Comparison of ENCODE assay signal across 8 cellular contexts in the genomic region with DNA sequence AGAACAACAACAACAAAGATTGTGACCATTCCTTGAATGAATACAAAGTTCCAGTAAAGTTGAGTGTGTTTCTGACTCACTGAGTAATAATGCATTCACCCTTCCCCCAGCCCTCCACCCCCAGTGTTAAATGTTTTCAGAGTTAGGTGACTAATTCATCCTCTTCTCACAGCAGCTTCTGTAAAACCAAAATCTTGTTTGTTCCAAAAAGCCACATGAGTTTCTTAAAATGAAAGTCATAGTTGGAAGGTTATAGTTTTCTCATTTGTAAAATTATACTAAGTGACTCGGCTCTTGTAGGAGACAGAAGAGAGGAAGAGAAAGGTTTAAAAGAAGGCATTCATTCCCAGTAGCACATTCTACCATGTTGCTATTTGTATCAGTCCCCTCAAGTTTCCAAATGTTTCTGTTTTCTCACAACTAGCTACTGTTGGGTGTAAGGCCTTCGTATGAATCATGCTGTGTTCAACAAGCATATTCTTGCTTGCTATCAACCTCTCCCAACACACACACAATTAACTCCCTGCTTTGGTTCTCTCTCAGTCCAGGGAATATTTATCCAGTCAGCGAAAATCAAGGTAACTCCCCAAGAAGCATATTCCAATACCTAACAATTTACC.
DNase-seq lines count a peak whose midpoint lies in the region; ATAC-seq, FAIRE-seq and TF ChIP-seq lines count a peak whose summit lies in the region.

No MANE protein-coding gene starts in this region.

- intact Hi-C loops in HepG2 (cut with micrococcal nuclease; ENCODE audit: unreplicated experiment) = no loop called here

- H3K36me3 ChIP-seq in HUES48 (ENCODE audit: control insufficient read depth, insufficient read depth, low read length) (no peaks in the 10 kb centered on the region), HepG2 (replicated peaks in 1 of 2; ENCODE audit: control insufficient read depth in 1 of 2, insufficient read depth in 2 of 2, low read length in 2 of 2) (peaks cover 1 to 2% of the 10 kb centered on the region in 2 experiments; a peak in 2 of 5 replicates)

- CTCF ChIA-PET in HepG2 (lab: Yijun Ruan, JAX; ENCODE audit: low intra/inter-chr PET ratio, low total read pairs) = no interaction called here

- H3K36me3 Mint-ChIP-seq in activated naive CD8-positive, alpha-beta T cell = peaks cover 17% of the 10 kb centered on the region

- TF ChIP-seq EP300 in HepG2 (IDR thresholded peaks at IDR 0.05; ENCODE audit: low read depth in 2 of 2, low read length in 2 of 2) (no peak), HepG2 (CRISPR knock-in tag; IDR thresholded peaks at IDR 0.05; ENCODE audit: borderline replicate concordance) (no peak)

- peak overlapping the region; percentile 74 for H3K4me3 Mint-ChIP-seq in activated naive CD8-positive, alpha-beta T cell

- ATAC-seq in GM21528 (IDR thresholded peaks at IDR 0.05; ENCODE audit: low FRiP score, unreplicated experiment) (peak; percentile 45), HepG2 (no peak; the same call in 2 of the 3 replicates)

- POLR2A ChIA-PET in HepG2 (lab: Yijun Ruan, JAX) = no interaction called here

- no peaks in the 10 kb centered on the region for H3K9me3 ChIP-seq in HUES48 (ENCODE audit: control insufficient read depth, insufficient read depth, low read length)
- no peaks in the 10 kb centered on the region for H3K9me3 ChIP-seq in HepG2 (ENCODE audit: low read length)

- H3K4me3 ChIP-seq in HUES48 (ENCODE audit: low read depth, low read length) = no peak overlapping the region
- no peak overlapping the region for H3K4me3 ChIP-seq in HepG2 (replicated peaks in 1 of 3; ENCODE audit: insufficient read depth in 1 of 3, low read depth in 2 of 3, low read length in 3 of 3)

- H4K20me1 ChIP-seq in HepG2 (ENCODE audit: insufficient read depth, low read length) = no peaks in the 10 kb centered on the region

- in situ Hi-C loops in HepG2 (cut with HindIII; ENCODE audit: extremely low pct_ligation_motif_present, low pct_unique_long_range_greater_than_20kb) = no loop called here

- no TSS peak for BruUV-seq in HepG2 (replicated peaks; lab: Mats Ljungman, UMichigan)

- TF ChIP-seq CTCF in HepG2 (CRISPR knock-in tag; IDR thresholded peaks at IDR 0.05) = no peak

- 89% methylated on average over 3 of the region's 3 CpGs for WGBS in HepG2 (ENCODE audit: low lambda C conversion rate)

- no peak for FAIRE-seq in HepG2 (lab: Jason Lieb, UNC)

- no peak for TF ChIP-seq POLR2A in HepG2 (IDR thresholded peaks at IDR 0.05; ENCODE audit: insufficient read depth in 1 of 2, low read depth in 2 of 2, low read length in 2 of 2)

- no peaks in the 10 kb centered on the region for H3K79me2 ChIP-seq in HepG2 (ENCODE audit: insufficient read depth, low read length)

- H3K9me3 Mint-ChIP-seq in activated naive CD8-positive, alpha-beta T cell (ENCODE audit: low read depth) = no peaks in the 10 kb centered on the region

- H3K4me2 ChIP-seq in HepG2 (ENCODE audit: low read depth, low read length) = no peak overlapping the region

- no peak overlapping the region for H2AFZ ChIP-seq in HepG2 (ENCODE audit: low read length)

- H3K4me1 Mint-ChIP-seq in activated naive CD8-positive, alpha-beta T cell (ENCODE audit: low read depth) = peaks cover 43% of the 10 kb centered on the region

- H3K27me3 Mint-ChIP-seq in activated naive CD8-positive, alpha-beta T cell = no peaks in the 10 kb centered on the region

- H3K27ac Mint-ChIP-seq in activated naive CD8-positive, alpha-beta T cell = peak overlapping the region; percentile 97

- TF ChIP-seq RAD21 in HepG2 (CRISPR knock-in tag; IDR thresholded peaks at IDR 0.05) = no peak

- peaks cover 13% of the 10 kb centered on the region; the same call in 1 of the 2 replicates for H3K4me1 ChIP-seq in HUES48 (ENCODE audit: control insufficient read depth, insufficient read depth, low read length)
- no peaks in the 10 kb centered on the region for H3K4me1 ChIP-seq in HepG2 (ENCODE audit: insufficient read depth, low read length)

- H3K9ac ChIP-seq in HUES48 (ENCODE audit: low read depth, low read length) (no peak overlapping the region), HepG2 (ENCODE audit: insufficient read depth, low read depth, low read length) (no peak overlapping the region)

- H3K27ac ChIP-seq in HUES48 (ENCODE audit: low read depth, low read length) (peak overlapping the region; percentile 86), HepG2 (ENCODE audit: extremely low read length, insufficient read depth, low read length) (no peak overlapping the region)

- H3K27me3 ChIP-seq in HUES48 (ENCODE audit: control insufficient read depth, insufficient read depth, low read length) (no peaks in the 10 kb centered on the region), HepG2 (ENCODE audit: control insufficient read depth in 1 of 2, insufficient read depth in 2 of 2, low read length in 2 of 2) (no peaks in the 10 kb centered on the region)

- DNase-seq in ELF-1 (ENCODE audit: low read depth, low spot score) (peak; percentile 30), HepG2 (ENCODE audit: low spot score) (peak; percentile 27), superior temporal gyrus (ENCODE audit: extremely low spot score) (peak; percentile 22), NCI-H1930 (lab: John Stamatoyannopoulos, UW) (no peak), NCI-H2171 (lab: John Stamatoyannopoulos, UW) (no peak)

TF ChIP-seq in HepG2, 621 proteins besides CTCF, POLR2A, EP300 and RAD21:
- TF ChIP-seq SRSF1 (optimal IDR thresholded peaks at IDR 0.05; ENCODE audit: low read depth, low read length) (no peak), FOXA3 (CRISPR knock-in tag; IDR thresholded peaks at IDR 0.05) (no peak), TOE1 (CRISPR knock-in tag; IDR thresholded peaks at IDR 0.05) (no peak), FOSL2 (CRISPR knock-in tag; IDR thresholded peaks at IDR 0.05) (0 out of 2 replicates have a peak, but pooled peaks have one; percentile 8), MAFF (IDR thresholded peaks at IDR 0.05; ENCODE audit: low read depth, low read length) (peak; percentile 85), HMG20A (CRISPR knock-in tag; IDR thresholded peaks at IDR 0.05; ENCODE audit: borderline replicate concordance) (no peak), MAFK (conservative IDR thresholded peaks at IDR 0.05 in 1 of 2, IDR thresholded peaks at IDR 0.05 in 1 of 2; ENCODE audit: low read length in 2 of 2) (peak; percentile 81 to 84)
- TF ChIP-seq, protein P1, sequence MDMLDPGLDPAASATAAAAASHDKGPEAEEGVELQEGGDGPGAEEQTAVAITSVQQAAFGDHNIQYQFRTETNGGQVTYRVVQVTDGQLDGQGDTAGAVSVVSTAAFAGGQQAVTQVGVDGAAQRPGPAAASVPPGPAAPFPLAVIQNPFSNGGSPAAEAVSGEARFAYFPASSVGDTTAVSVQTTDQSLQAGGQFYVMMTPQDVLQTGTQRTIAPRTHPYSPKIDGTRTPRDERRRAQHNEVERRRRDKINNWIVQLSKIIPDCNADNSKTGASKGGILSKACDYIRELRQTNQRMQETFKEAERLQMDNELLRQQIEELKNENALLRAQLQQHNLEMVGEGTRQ (IDR thresholded peaks at IDR 0.05; ENCODE audit: low read depth, low read length) = no peak
- TF ChIP-seq, protein P1 (CRISPR knock-in tag; IDR thresholded peaks at IDR 0.05; ENCODE audit: borderline replicate concordance) = no peak

Comparison
In these comparisons a context has a peak if more than half of its experiments do, and no peak if none do; other contexts are left out.
1. DNase-seq: peak in ELF-1 (single experiment), HepG2 (single experiment) and superior temporal gyrus (single experiment); none in NCI-H1930 (0 of 2) and NCI-H2171 (single experiment).